In genomic region chr13:79987323-79987722, GRCh38 we compare ENCODE assay signal across 25 cellular contexts.
A peak's percentile ranks its signal among the peaks of the same experiment; 100 is the strongest.
DNase-seq lines count a peak whose midpoint lies in the region; TF ChIP-seq lines count a peak whose summit lies in the region.
"Had no signal": no experiment of that assay in that cellular context is flagged by ENCODE, and none has a peak within 500 bp of the region (broad histone marks: within the 10 kb centered on the region; RNA-seq: fewer than 3 reads in every experiment).

No MANE protein-coding gene starts in this region.

- no peaks in the 10 kb centered on the region for H3K27me3 Mint-ChIP-seq in chondrocyte (ENCODE audit: low read depth)
- H3K27me3 Mint-ChIP-seq: activated B cell treated with CpG ODN at 0.5 μM for 24 hours; activated CD4-positive, alpha-beta memory T cell treated with anti-CD3 and anti-CD28 coated beads for 36 hours had no signal

- H4K8ac ChIP-seq in mesenchymal stem cell (ENCODE audit: low read length): no peak overlapping the region

- no peaks in the 10 kb centered on the region for H3K36me3 ChIP-seq in mesenchymal stem cell (ENCODE audit: control insufficient read depth in 1 of 2, insufficient read depth in 2 of 2, low read depth in 1 of 2, low read length in 2 of 2)
- H3K36me3 ChIP-seq: BLaER1 treated with 17β-estradiol and CSF1 and Interleukin-3, amounts not matched to agents 10 nM and 100 nM; pancreas had no signal

- H3K4me1 Mint-ChIP-seq in chondrocyte (ENCODE audit: low read depth): no peaks in the 10 kb centered on the region
- H3K4me1 Mint-ChIP-seq: activated B cell treated with CpG ODN at 0.5 μM for 24 hours; memory B cell; naive thymus-derived CD8-positive, alpha-beta T cell had no signal

- no peak overlapping the region for H3K4me2 ChIP-seq in mesenchymal stem cell (ENCODE audit: low read length, poor library complexity, severe bottlenecking)
- H3K4me2 ChIP-seq: BLaER1 treated with 17β-estradiol and CSF1 and Interleukin-3, amounts not matched to agents 10 nM and 100 nM had no signal

- H3K9me3 ChIP-seq in mesenchymal stem cell (ENCODE audit: control insufficient read depth, low read length): no peaks in the 10 kb centered on the region
- H3K9me3 ChIP-seq: BLaER1 treated with 17β-estradiol and CSF1 and Interleukin-3, amounts not matched to agents 10 nM and 100 nM; Caco-2; pancreas had no signal

- no peak overlapping the region for H3K18ac ChIP-seq in mesenchymal stem cell (ENCODE audit: low read depth in 1 of 2, low read length in 2 of 2)

- peaks cover 2% of the 10 kb centered on the region for H3K9me3 Mint-ChIP-seq in chondrocyte (ENCODE audit: low read depth)

- no peak overlapping the region for H3K23ac ChIP-seq in mesenchymal stem cell (ENCODE audit: low read length in 2 of 2)

- no peaks in the 10 kb centered on the region for H3K36me3 Mint-ChIP-seq in chondrocyte (ENCODE audit: low read depth)
- H3K36me3 Mint-ChIP-seq: activated CD4-positive, alpha-beta memory T cell treated with anti-CD3 and anti-CD28 coated beads for 36 hours; memory B cell had no signal

- H2AFZ ChIP-seq in mesenchymal stem cell (ENCODE audit: low read depth, low read length): no peak overlapping the region

- DNase-seq in Daoy (ENCODE audit: low read depth): peak; percentile 8
- peak; percentile 71 for DNase-seq in NCI-H748 treated with DMSO at 0.1 percent for 48 hours (lab: John Stamatoyannopoulos, UW)
- peak; percentile 88 for DNase-seq in epithelial cell of esophagus (ENCODE audit: low read depth)
- no peak for DNase-seq in mesenchymal stem cell
- DNase-seq in amniotic stem cell (lab: John Stamatoyannopoulos, UW): no peak
- no peak for DNase-seq in GOT3 (lab: John Stamatoyannopoulos, UW)
- no peak for DNase-seq in NCI-H524 (lab: John Stamatoyannopoulos, UW)
- no peak for DNase-seq in chondrocyte (ENCODE audit: low spot score)
- DNase-seq: activated B cell treated with CpG ODN at 0.5 μM for 24 hours; activated CD4-positive, alpha-beta memory T cell treated with anti-CD3 and anti-CD28 coated beads for 36 hours; amygdala; Caco-2; caudate nucleus; DMS79 treated with DMSO at 0.1 percent for 48 hours; dorsolateral prefrontal cortex; kidney glomerular epithelial cell; naive thymus-derived CD8-positive, alpha-beta T cell; NCI-H1417; NCI-H2081 treated with DMSO at 0.1 percent for 48 hours; NCI-H510A; pancreas; right cardiac atrium had no signal

- H3K4ac ChIP-seq in mesenchymal stem cell (ENCODE audit: low read depth in 1 of 2, low read length in 2 of 2): no peak overlapping the region

- H3K4me3 Mint-ChIP-seq in chondrocyte (ENCODE audit: unreplicated experiment): no peak overlapping the region
- H3K4me3 Mint-ChIP-seq: activated B cell treated with CpG ODN at 0.5 μM for 24 hours; activated CD4-positive, alpha-beta memory T cell treated with anti-CD3 and anti-CD28 coated beads for 36 hours; memory B cell; naive thymus-derived CD8-positive, alpha-beta T cell had no signal

- H3K27me3 ChIP-seq in mesenchymal stem cell (ENCODE audit: control insufficient read depth in 1 of 2, insufficient read depth in 1 of 2, low read length in 2 of 2): no peaks in the 10 kb centered on the region
- H3K27me3 ChIP-seq: BLaER1 treated with 17β-estradiol and CSF1 and Interleukin-3, amounts not matched to agents 10 nM and 100 nM; dorsolateral prefrontal cortex; pancreas had no signal

- TF ChIP-seq CTCF in epithelial cell of esophagus (IDR thresholded peaks at IDR 0.05; ENCODE audit: insufficient read depth, low read depth, low read length, missing control alignments) (no peak), chondrocyte (IDR thresholded peaks at IDR 0.05) (no peak)

- H2BK12ac ChIP-seq in mesenchymal stem cell (ENCODE audit: low read length in 2 of 2): peak overlapping the region; percentile 64 to 77

- H3K4me1 ChIP-seq in mesenchymal stem cell (ENCODE audit: control insufficient read depth, insufficient read depth, low read depth, low read length): no peaks in the 10 kb centered on the region
- H3K4me1 ChIP-seq: BLaER1 treated with 17β-estradiol and CSF1 and Interleukin-3, amounts not matched to agents 10 nM and 100 nM; pancreas had no signal

- H3K14ac ChIP-seq in mesenchymal stem cell (ENCODE audit: low read length in 2 of 2): no peak overlapping the region

- no peak overlapping the region for H2BK5ac ChIP-seq in mesenchymal stem cell (ENCODE audit: low read depth, low read length, poor library complexity, severe bottlenecking)

- H3K79me1 ChIP-seq in mesenchymal stem cell (replicated peaks; ENCODE audit: low read length, poor library complexity, severe bottlenecking): no peaks in the 10 kb centered on the region

- no peak overlapping the region for H3K27ac Mint-ChIP-seq in chondrocyte (ENCODE audit: unreplicated experiment)
- H3K27ac Mint-ChIP-seq: activated B cell treated with CpG ODN at 0.5 μM for 24 hours; activated CD4-positive, alpha-beta memory T cell treated with anti-CD3 and anti-CD28 coated beads for 36 hours; memory B cell; naive thymus-derived CD8-positive, alpha-beta T cell had no signal

- no peak overlapping the region for H2BK15ac ChIP-seq in mesenchymal stem cell (ENCODE audit: low read depth, poor library complexity, severe bottlenecking)

- H3K27ac ChIP-seq in mesenchymal stem cell (ENCODE audit: low read length, poor library complexity, severe bottlenecking): no peak overlapping the region
- H3K27ac ChIP-seq: BLaER1 treated with 17β-estradiol and CSF1 and Interleukin-3, amounts not matched to agents 10 nM and 100 nM; pancreas; SK-N-MC had no signal

- no peak overlapping the region for H2AK5ac ChIP-seq in mesenchymal stem cell (ENCODE audit: low read length, severe bottlenecking)

- no peak overlapping the region for H2BK120ac ChIP-seq in mesenchymal stem cell (ENCODE audit: low read depth, low read length)

- H3K4me3 ChIP-seq in epithelial cell of esophagus (ENCODE audit: low read length) (no peak overlapping the region), mesenchymal stem cell (ENCODE audit: insufficient read depth in 1 of 2, low read depth in 1 of 2, low read length in 2 of 2) (no peak overlapping the region)
- H3K4me3 ChIP-seq: BLaER1 treated with 17β-estradiol and CSF1 and Interleukin-3, amounts not matched to agents 10 nM and 100 nM; dorsolateral prefrontal cortex; pancreas; SK-N-MC had no signal

- H3K9ac ChIP-seq in mesenchymal stem cell (ENCODE audit: low read length): peak overlapping the region; percentile 76
- H3K9ac ChIP-seq: BLaER1 treated with 17β-estradiol and CSF1 and Interleukin-3, amounts not matched to agents 10 nM and 100 nM had no signal

- H4K91ac ChIP-seq in mesenchymal stem cell (ENCODE audit: low read length): no peak overlapping the region

Comparison
In these comparisons a context has a peak if more than half of its experiments do, and no peak if none do; other contexts are left out.
1. DNase-seq: peak in Daoy (single experiment), NCI-H748 treated with DMSO at 0.1 percent for 48 hours (single experiment) and epithelial cell of esophagus (single experiment); none in mesenchymal stem cell (single experiment), amniotic stem cell (single experiment), GOT3 (single experiment), NCI-H524 (0 of 2) and chondrocyte (single experiment).